20 cellular contexts compared by ENCODE assay signal in genomic region chr19:10224337-10224736, GRCh38.
"Had no signal": no experiment of that assay in that cellular context is flagged by ENCODE, and none has a peak within 500 bp of the region (broad histone marks: within the 10 kb centered on the region; RNA-seq: fewer than 3 reads in every experiment).

No MANE protein-coding gene starts in this region.

- H3K36me3 ChIP-seq: colonic mucosa, gastrocnemius medialis, uterus had no signal

- H3K27ac Mint-ChIP-seq: immature natural killer cell; memory B cell; natural killer cell treated with Interleukin-12 subunit alpha and Interleukin-12 subunit beta and Interleukin-15 and Interleukin-18, amount 100 ng/mL, for 72 hours; stimulated activated naive B cell treated with anti-CD40 and anti-IgM and Interleukin-4, amounts not matched to agents 10 μg/mL and 1 μg/mL and 100 μg/mL, for 72 hours had no signal

- DNase-seq: colonic mucosa; dermis blood vessel endothelial cell; gastrocnemius medialis; immature natural killer cell; left lung; lower lobe of right lung; midbrain; psoas muscle; retina; sigmoid colon; stimulated activated CD4-positive, alpha-beta T cell treated with anti-CD3 and anti-CD28 coated beads, Interleukin-2, amount 100 ng/mL, for 24 hours; stimulated activated CD4-positive, alpha-beta T cell treated with anti-CD3 and anti-CD28 coated beads, Interleukin-4, amount 100 ng/mL, for 4 hours; stimulated activated naive B cell treated with anti-CD40 and anti-IgM and Interleukin-4, amounts not matched to agents 10 μg/mL and 1 μg/mL and 100 μg/mL, for 72 hours; uterus had no signal

- H3K4me1 ChIP-seq: colonic mucosa, gastrocnemius medialis, psoas muscle had no signal

- H3K9me3 ChIP-seq: colonic mucosa, gastrocnemius medialis, left lung, lower lobe of right lung, psoas muscle, sigmoid colon, upper lobe of left lung, uterus had no signal

- H3K9me3 Mint-ChIP-seq: memory B cell; natural killer cell treated with Interleukin-12 subunit alpha and Interleukin-12 subunit beta and Interleukin-15 and Interleukin-18, amount 100 ng/mL, for 72 hours; stimulated activated naive B cell treated with anti-CD40 and anti-IgM and Interleukin-4, amounts not matched to agents 10 μg/mL and 1 μg/mL and 100 μg/mL, for 72 hours had no signal

- H3K27me3 Mint-ChIP-seq: memory B cell; natural killer cell treated with Interleukin-12 subunit alpha and Interleukin-12 subunit beta and Interleukin-15 and Interleukin-18, amount 100 ng/mL, for 72 hours; stimulated activated naive B cell treated with anti-CD40 and anti-IgM and Interleukin-4, amounts not matched to agents 10 μg/mL and 1 μg/mL and 100 μg/mL, for 72 hours had no signal

- ATAC-seq: esophagus mucosa; gastrocnemius medialis; left lung; lower lobe of right lung; natural killer cell treated with Interleukin-12 subunit alpha and Interleukin-12 subunit beta and Interleukin-15 and Interleukin-18, amount 100 ng/mL, for 72 hours; psoas muscle; stimulated activated naive B cell treated with anti-CD40 and anti-IgM and Interleukin-4, amounts not matched to agents 10 μg/mL and 1 μg/mL and 100 μg/mL, for 72 hours had no signal

- H3K4me3 Mint-ChIP-seq: immature natural killer cell; memory B cell; natural killer cell treated with Interleukin-12 subunit alpha and Interleukin-12 subunit beta and Interleukin-15 and Interleukin-18, amount 100 ng/mL, for 72 hours; stimulated activated naive B cell treated with anti-CD40 and anti-IgM and Interleukin-4, amounts not matched to agents 10 μg/mL and 1 μg/mL and 100 μg/mL, for 72 hours had no signal

- H3K27me3 ChIP-seq: colonic mucosa, left lung, sigmoid colon, upper lobe of left lung, uterus had no signal

- H3K36me3 Mint-ChIP-seq: natural killer cell treated with Interleukin-12 subunit alpha and Interleukin-12 subunit beta and Interleukin-15 and Interleukin-18, amount 100 ng/mL, for 72 hours had no signal

- H3K27ac ChIP-seq: colonic mucosa, gastrocnemius medialis, left lung, lower lobe of right lung, psoas muscle had no signal

- FAIRE-seq: keratinocyte had no signal

- H3K4me3 ChIP-seq: colonic mucosa, gastrocnemius medialis, left lung, lower lobe of right lung, psoas muscle, sigmoid colon, skin epidermis, upper lobe of left lung, uterus had no signal
